Comparison of ENCODE assay signal across 1 cellular context in genomic region chr3:111858641-111859040, GRCh38.
TF ChIP-seq lines count a peak whose summit lies in the region.

No MANE protein-coding gene starts in this region.

TF ChIP-seq in HepG2, 621 proteins besides CTCF, POLR2A, EP300 and RAD21 (continued from another document):
- TF ChIP-seq ZNF276 (CRISPR knock-in tag; IDR thresholded peaks at IDR 0.05; ENCODE audit: low read depth) (no peak), JUN (CRISPR knock-in tag; IDR thresholded peaks at IDR 0.05) (no peak), PTBP1 (IDR thresholded peaks at IDR 0.05; ENCODE audit: low read depth, low read length, poor library complexity, severe bottlenecking) (no peak), ADNP (CRISPR knock-in tag; IDR thresholded peaks at IDR 0.05) (no peak), NFE2L2 (IDR thresholded peaks at IDR 0.05; ENCODE audit: low read length) (no peak), NR1H2 (CRISPR knock-in tag; IDR thresholded peaks at IDR 0.05; ENCODE audit: borderline replicate concordance, low read depth) (no peak), SETDB1 (CRISPR knock-in tag; IDR thresholded peaks at IDR 0.05; ENCODE audit: borderline replicate concordance) (no peak), ZNF430 (CRISPR knock-in tag; IDR thresholded peaks at IDR 0.05) (no peak)
